Comparison of ENCODE assay signal across 8 cellular contexts in the genomic region with DNA sequence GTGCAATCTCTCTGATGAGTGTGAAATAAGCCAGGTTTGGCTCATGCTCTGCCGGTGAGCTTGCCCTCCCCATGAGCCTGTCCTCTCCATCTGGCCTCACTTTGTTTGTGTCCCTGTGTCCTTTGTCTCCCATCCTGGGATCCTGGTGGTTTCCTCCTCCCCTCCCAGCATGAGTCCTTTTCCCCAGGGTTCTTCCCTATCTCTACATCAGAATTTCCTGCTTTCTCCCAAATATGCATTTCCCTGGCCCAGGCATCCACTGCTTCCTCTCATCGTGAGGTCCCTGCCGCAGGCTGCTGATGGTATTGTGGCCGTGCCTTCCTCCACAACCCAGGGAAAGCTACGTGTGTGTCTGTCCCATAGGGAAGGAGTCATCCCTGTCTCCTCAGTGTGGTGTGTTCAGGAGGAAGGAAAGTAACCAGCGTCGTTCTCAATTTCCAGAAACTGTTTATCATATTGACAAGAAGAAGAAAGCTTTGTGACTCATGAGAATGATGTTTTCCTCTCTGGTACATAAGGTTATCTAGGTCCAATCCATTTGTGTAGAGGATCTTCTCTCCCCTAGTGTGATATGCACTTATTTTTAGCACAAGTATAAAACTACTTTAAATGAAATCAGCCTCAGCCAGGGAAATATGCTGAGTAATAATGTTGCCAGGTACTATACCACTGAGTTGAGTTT.
DNase-seq lines count a peak whose midpoint lies in the region; ATAC-seq, FAIRE-seq and TF ChIP-seq lines count a peak whose summit lies in the region.
"Not testable (repeated sequence)": the region's sequence is repeated elsewhere in the genome, so short reads cannot be mapped to it uniquely, and the experiment has no call there.

No MANE protein-coding gene starts in this region.

- peak overlapping the region; percentile 93 to 97 (median 97) for H3K27ac Mint-ChIP-seq in nephron

- not testable (repeated sequence) for H3K4me3 ChIP-seq in AG04450 (ENCODE audit: low read depth, low read length); endothelial cell of umbilical vein (replicated peaks in 1 of 3; ENCODE audit: insufficient read depth in 1 of 3, low read depth in 1 of 3, low read length in 3 of 3)
- peak overlapping the region; percentile 37 to 38; a peak in 3 of 4 replicates for H3K4me3 ChIP-seq in HCT116 (replicated peaks in 1 of 2; ENCODE audit: low read depth in 1 of 2, low read length in 2 of 2)
- H3K4me3 ChIP-seq in subcutaneous abdominal adipose tissue (ENCODE audit: low read depth in 1 of 5, low read length in 5 of 5), result peak overlapping the region in 3 of 5 donors; percentile 22 to 43 (median 33)

- intact Hi-C loops in HCT116 (cut with micrococcal nuclease), result not testable (repeated sequence)
- intact Hi-C loops in endothelial cell of umbilical vein (cut with micrococcal nuclease), result loop anchor here (1.0 to 2.0 kb wide), 12 partner anchors 8 to 345 kb away; partner anchors contain the start of gene ZBTB2

- peaks cover 58 to 86% of the 10 kb centered on the region in 2 experiments for H3K4me1 ChIP-seq in HCT116 (ENCODE audit: control insufficient read depth in 1 of 2, insufficient read depth in 2 of 2, low read length in 2 of 2)
- H3K4me1 ChIP-seq in endothelial cell of umbilical vein (ENCODE audit: control insufficient read depth, extremely low read depth, insufficient read depth, low read length), result peaks cover 41% of the 10 kb centered on the region
- H3K4me1 ChIP-seq in subcutaneous abdominal adipose tissue (ENCODE audit: control insufficient read depth in 5 of 5, insufficient read depth in 5 of 5, low read length in 5 of 5), result peaks cover 5 to 21% (median 17%) of the 10 kb centered on the region in 5 donors

- TF ChIP-seq POLR2A in HCT116 (IDR thresholded peaks at IDR 0.05; ENCODE audit: borderline replicate concordance, extremely low read depth, insufficient read depth, insufficient read length); endothelial cell of umbilical vein (IDR thresholded peaks at IDR 0.05; ENCODE audit: low read depth, low read length): not testable (repeated sequence)

- BruUV-seq in HCT116 (replicated peaks; lab: Mats Ljungman, UMichigan); endothelial cell of umbilical vein (replicated peaks; lab: Mats Ljungman, UMichigan): not testable (repeated sequence)

- H3K4me1 Mint-ChIP-seq in nephron, result peaks cover 65% of the 10 kb centered on the region

- peak; percentile 94 for FAIRE-seq in endothelial cell of umbilical vein (lab: Jason Lieb, UNC)

- POLR2A ChIA-PET in AG04450 (lab: Yijun Ruan, JAX), result not testable (repeated sequence)
- POLR2A ChIA-PET in HCT116 (lab: Charles Lee), result interaction anchor here (0.9 to 3.4 kb wide), 9 partner anchors 8 to 279 kb away, joined by 3 to 32 read pairs (median 6); no protein-coding TSS in a partner anchor
- POLR2A ChIA-PET in endothelial cell of umbilical vein (lab: Charles Lee), result interaction anchor here (0.7 kb wide), 1 partner anchor 18 kb away, joined by 3 read pairs; no protein-coding TSS in a partner anchor

- TF ChIP-seq CTCF in AG04450 (IDR thresholded peaks at IDR 0.05; ENCODE audit: low read depth, low read length); HCT116 (IDR thresholded peaks at IDR 0.05 in 2 of 3, conservative IDR thresholded peaks at IDR 0.05 in 1 of 3; ENCODE audit: borderline replicate concordance in 1 of 3, insufficient read depth in 1 of 3, low read depth in 2 of 3, low read length in 2 of 3); endothelial cell of umbilical vein (IDR thresholded peaks at IDR 0.05; ENCODE audit: extremely low read depth in 1 of 2, insufficient read depth in 1 of 2, low read depth in 1 of 2, low read length in 2 of 2); nephron (IDR thresholded peaks at IDR 0.05; ENCODE audit: unreplicated experiment in 3 of 3): not testable (repeated sequence)

- peaks cover 10% of the 10 kb centered on the region for H3K36me3 Mint-ChIP-seq in nephron (ENCODE audit: low read depth)

- not testable (repeated sequence) for H3K9me3 ChIP-seq in AG04450 (ENCODE audit: control insufficient read depth, insufficient read depth, low read length); HCT116 (ENCODE audit: control insufficient read depth in 1 of 2, insufficient read depth in 1 of 2, low read depth in 1 of 2, low read length in 2 of 2); endothelial cell of umbilical vein (replicated peaks; ENCODE audit: control insufficient read depth, insufficient read depth, low read length); subcutaneous abdominal adipose tissue (ENCODE audit: control insufficient read depth in 5 of 5, low read length in 5 of 5)

- peak overlapping the region; percentile 81 for H3K4me2 ChIP-seq in HCT116 (ENCODE audit: low read length)
- peak overlapping the region; percentile 32 for H3K4me2 ChIP-seq in endothelial cell of umbilical vein (ENCODE audit: insufficient read depth, low read length)

- not testable (repeated sequence) for H4K20me1 ChIP-seq in HCT116 (ENCODE audit: insufficient read depth); endothelial cell of umbilical vein (replicated peaks; ENCODE audit: control insufficient read depth, extremely low read depth, insufficient read depth, low read length)

- not testable (repeated sequence) for H3K27me3 Mint-ChIP-seq in nephron (ENCODE audit: low read depth)

- H3K27ac ChIP-seq in AG04450 (ENCODE audit: low read depth, low read length) (peak overlapping the region; percentile 92), HCT116 (ENCODE audit: low read depth, low read length) (peak overlapping the region; percentile 91), endothelial cell of umbilical vein (ENCODE audit: insufficient read depth, low read depth, low read length) (peak overlapping the region; percentile 100), subcutaneous abdominal adipose tissue (ENCODE audit: low read depth, low read length) (peak overlapping the region; percentile 60)

- DNase-seq in AG04450 (ENCODE audit: low read depth, low spot score), result not testable (repeated sequence)
- peak; percentile 52 for DNase-seq in HCT116 (ENCODE audit: low read depth, low spot score)
- DNase-seq in RPMI7951 (ENCODE audit: low read depth), result peak; percentile 95
- peak; percentile 67 for DNase-seq in astrocyte of the hippocampus (ENCODE audit: low read depth, low spot score)
- peak; percentile 88 for DNase-seq in endothelial cell of umbilical vein (ENCODE audit: low read depth, low spot score)
- DNase-seq in iPS-NIHi11 (ENCODE audit: low spot score), result peak; percentile 37

- H3K9me2 ChIP-seq in HCT116 (ENCODE audit: insufficient read depth), result not testable (repeated sequence)

- ATAC-seq in HCT116, result not testable (repeated sequence)

- H3K79me2 ChIP-seq in HCT116 (ENCODE audit: insufficient read depth, low read length), result peaks cover 53% of the 10 kb centered on the region
- H3K79me2 ChIP-seq in endothelial cell of umbilical vein (ENCODE audit: control insufficient read depth, insufficient read depth, low read length), result not testable (repeated sequence)

- H3K9ac ChIP-seq in HCT116 (ENCODE audit: low read length), result peak overlapping the region; percentile 78
- H3K9ac ChIP-seq in endothelial cell of umbilical vein (replicated peaks; ENCODE audit: extremely low read depth, insufficient read depth, low read length), result peak overlapping the region; percentile 93
- H3K9ac ChIP-seq in subcutaneous abdominal adipose tissue (ENCODE audit: low read length in 5 of 5), result not testable (repeated sequence)

- H3K9me1 ChIP-seq in endothelial cell of umbilical vein (replicated peaks; ENCODE audit: control insufficient read depth, extremely low read depth, insufficient read depth, low read length), result not testable (repeated sequence)

- H3K36me3 ChIP-seq in HCT116 (ENCODE audit: control insufficient read depth in 1 of 2, insufficient read depth in 2 of 2, low read length in 2 of 2), result peaks cover 0 to 30% of the 10 kb centered on the region in 2 experiments; a peak in 1 of 4 replicates
- not testable (repeated sequence) for H3K36me3 ChIP-seq in endothelial cell of umbilical vein (ENCODE audit: control insufficient read depth in 2 of 2, extremely low read depth in 1 of 2, insufficient read depth in 2 of 2, low read length in 2 of 2); subcutaneous abdominal adipose tissue (ENCODE audit: control insufficient read depth in 5 of 5, insufficient read depth in 5 of 5, low read length in 5 of 5)

- RAD21 ChIA-PET in HCT116 (lab: Charles Lee; ENCODE audit: low non-redundant PET in 1 of 2, low total read pairs in 2 of 2, uncharacterized antibody in 2 of 2, unreplicated experiment in 2 of 2), result not testable (repeated sequence)

- H3K27me3 ChIP-seq in AG04450 (ENCODE audit: control insufficient read depth, insufficient read depth, low read length); HCT116 (ENCODE audit: insufficient read depth, low read length); endothelial cell of umbilical vein (ENCODE audit: control insufficient read depth in 2 of 2, insufficient read depth in 2 of 2, low read length in 2 of 2); subcutaneous abdominal adipose tissue (ENCODE audit: control insufficient read depth in 5 of 5, insufficient read depth in 4 of 5, low read length in 5 of 5): not testable (repeated sequence)

- dilution Hi-C loops in endothelial cell of umbilical vein (cut with MboI; ENCODE audit: extremely low pct_ligation_motif_present, low sequenced_read_pairs), result not testable (repeated sequence)

- TF ChIP-seq RAD21 in HCT116 (IDR thresholded peaks at IDR 0.05; ENCODE audit: low read depth), result not testable (repeated sequence)

- CTCF ChIA-PET in AG04450 (lab: Charles Lee), result interaction anchor here (2.0 to 2.3 kb wide), 2 partner anchors 31 to 279 kb away, joined by 7 to 9 read pairs; no protein-coding TSS in a partner anchor
- CTCF ChIA-PET in HCT116 (lab: Charles Lee), result not testable (repeated sequence)
- CTCF ChIA-PET in endothelial cell of umbilical vein (lab: Charles Lee), result interaction anchor here (0.7 to 2.1 kb wide), 4 partner anchors 9 to 279 kb away, joined by 3 to 10 read pairs (median 6); no protein-coding TSS in a partner anchor

- peak overlapping the region; percentile 41 to 57 (median 54) for H3K4me3 Mint-ChIP-seq in nephron

- not testable (repeated sequence) for H3K9me3 Mint-ChIP-seq in nephron

- H2AFZ ChIP-seq in HCT116 (ENCODE audit: low read depth, low read length, poor library complexity, severe bottlenecking); endothelial cell of umbilical vein (ENCODE audit: low read depth, low read length): not testable (repeated sequence)

TF ChIP-seq in HCT116, 20 proteins besides CTCF, POLR2A, EP300 and RAD21:
- peak; percentile 40 for TF ChIP-seq TCF7L2 (IDR thresholded peaks at IDR 0.05; ENCODE audit: borderline replicate concordance, extremely low read depth, insufficient read depth, insufficient read length)

TF ChIP-seq in endothelial cell of umbilical vein, 7 proteins besides CTCF, POLR2A, EP300 and RAD21 (continues in another document):
- TF ChIP-seq GATA2 (IDR thresholded peaks at IDR 0.05; ENCODE audit: insufficient read depth, insufficient read length, low read depth, low read length), result peak; percentile 94
- peak; percentile 87 for TF ChIP-seq JUN (IDR thresholded peaks at IDR 0.05; ENCODE audit: borderline replicate concordance, insufficient read depth, insufficient read length, low read depth)
